ENCODE assay signal across 15 cellular contexts in genomic region chr9:93202919-93203712, GRCh38. TPM values are rescaled to one million over a fixed set of nuclear protein-coding genes. Genes with fewer than 3 reads are reported as not detected.
DNase-seq lines count a peak whose midpoint lies in the region; ATAC-seq and TF ChIP-seq lines count a peak whose summit lies in the region.
"Had no signal": no experiment of that assay in that cellular context is flagged by ENCODE, and none has a peak within 500 bp of the region (broad histone marks: within the 10 kb centered on the region; RNA-seq: fewer than 3 reads in every experiment).

No MANE protein-coding gene starts in this region.

- no peaks in the 10 kb centered on the region for H3K9me3 ChIP-seq in breast epithelium
- H3K9me3 ChIP-seq: ascending aorta, HAP-1, SK-N-SH, uterus had no signal

- H3K9me3 Mint-ChIP-seq in stimulated activated effector memory CD8-positive, alpha-beta T cell treated with anti-CD3 and anti-CD28 coated beads, Interleukin-12 subunit alpha, Interleukin-12 subunit beta, amount 100 ng/mL, for 72 hours = no peaks in the 10 kb centered on the region
- H3K9me3 Mint-ChIP-seq: natural killer cell treated with Interleukin-12 subunit alpha and Interleukin-12 subunit beta and Interleukin-15 and Interleukin-18, amount 100 ng/mL, for 72 hours had no signal

- intact Hi-C loops in breast epithelium (cut with DNase I; ENCODE audit: low total_unique reads) = no loop called here

- ATAC-seq in stimulated activated effector memory CD8-positive, alpha-beta T cell treated with anti-CD3 and anti-CD28 coated beads, Interleukin-12 subunit alpha, Interleukin-12 subunit beta, amount 100 ng/mL, for 72 hours = no peak
- ATAC-seq in GM21723 (IDR thresholded peaks at IDR 0.05; ENCODE audit: unreplicated experiment) = no peak
- ATAC-seq: natural killer cell treated with Interleukin-12 subunit alpha and Interleukin-12 subunit beta and Interleukin-15 and Interleukin-18, amount 100 ng/mL, for 72 hours had no signal

- no peaks in the 10 kb centered on the region for H3K36me3 Mint-ChIP-seq in stimulated activated effector memory CD8-positive, alpha-beta T cell treated with anti-CD3 and anti-CD28 coated beads, Interleukin-12 subunit alpha, Interleukin-12 subunit beta, amount 100 ng/mL, for 72 hours
- H3K36me3 Mint-ChIP-seq: natural killer cell treated with Interleukin-12 subunit alpha and Interleukin-12 subunit beta and Interleukin-15 and Interleukin-18, amount 100 ng/mL, for 72 hours had no signal

- DNase-seq in NCI-H524 treated with DMSO at 0.1 percent for 48 hours (lab: John Stamatoyannopoulos, UW) (peak; percentile 77), breast epithelium (ENCODE audit: low spot score in 2 of 2) (no peak), left kidney (ENCODE audit: low read depth, low spot score) (peak; percentile 46), islet precursor cell (no peak)
- no peak for DNase-seq in stimulated activated effector memory CD8-positive, alpha-beta T cell treated with anti-CD3 and anti-CD28 coated beads, Interleukin-12 subunit alpha, Interleukin-12 subunit beta, amount 100 ng/mL, for 72 hours (ENCODE audit: low spot score in 2 of 2)
- DNase-seq in activated CD4-positive, CD25-positive, alpha-beta regulatory T cell (lab: John Stamatoyannopoulos, UW) = no peak
- DNase-seq: KBM-7; SK-N-SH; stimulated activated naive CD4-positive, alpha-beta T cell treated with Interleukin-2 at 50 U/mL for 16 hours; uterus had no signal

- H3K4me1 ChIP-seq in breast epithelium = peaks cover 0 to 20% of the 10 kb centered on the region in 2 donors

- no peak for TF ChIP-seq POLR2A in breast epithelium (IDR thresholded peaks at IDR 0.05)

- H3K4me3 Mint-ChIP-seq in stimulated activated effector memory CD8-positive, alpha-beta T cell treated with anti-CD3 and anti-CD28 coated beads, Interleukin-12 subunit alpha, Interleukin-12 subunit beta, amount 100 ng/mL, for 72 hours = no peak overlapping the region
- H3K4me3 Mint-ChIP-seq: natural killer cell treated with Interleukin-12 subunit alpha and Interleukin-12 subunit beta and Interleukin-15 and Interleukin-18, amount 100 ng/mL, for 72 hours had no signal

- peak overlapping the region; percentile 67 for H3K27ac Mint-ChIP-seq in stimulated activated effector memory CD8-positive, alpha-beta T cell treated with anti-CD3 and anti-CD28 coated beads, Interleukin-12 subunit alpha, Interleukin-12 subunit beta, amount 100 ng/mL, for 72 hours

- no peak overlapping the region for H3K4me3 ChIP-seq in breast epithelium
- H3K4me3 ChIP-seq: ascending aorta, HAP-1, lung, uterus had no signal

- TF ChIP-seq CTCF in breast epithelium (IDR thresholded peaks at IDR 0.05) = no peak

- H3K27me3 ChIP-seq in breast epithelium = no peaks in the 10 kb centered on the region
- H3K27me3 ChIP-seq: ascending aorta, uterus had no signal

- peak overlapping the region; percentile 82 to 92 for H3K27ac ChIP-seq in breast epithelium
- H3K27ac ChIP-seq: ascending aorta, uterus had no signal

- peaks cover 30% of the 10 kb centered on the region for H3K4me1 Mint-ChIP-seq in stimulated activated effector memory CD8-positive, alpha-beta T cell treated with anti-CD3 and anti-CD28 coated beads, Interleukin-12 subunit alpha, Interleukin-12 subunit beta, amount 100 ng/mL, for 72 hours

- H3K36me3 ChIP-seq in breast epithelium = no peaks in the 10 kb centered on the region
- H3K36me3 ChIP-seq: ascending aorta, HAP-1, uterus had no signal

RNA-seq across cellular contexts. Expression of gene WNK2, which starts 19.2 kb away (rescaled TPM):
- total RNA-seq in breast epithelium = 10 to 100 TPM in 1 of 3 donors, 1 to 10 TPM in 1, not detected in 1; 9.1 to 28.5 TPM
- total RNA-seq: ascending aorta; natural killer cell treated with Interleukin-12 subunit alpha and Interleukin-12 subunit beta and Interleukin-15 and Interleukin-18, amount 100 ng/mL, for 72 hours had no signal

Comparison
In these comparisons a context has a peak if more than half of its experiments do, and no peak if none do; other contexts are left out.
1. DNase-seq: peak in NCI-H524 treated with DMSO at 0.1 percent for 48 hours (single experiment) and left kidney (single experiment); none in breast epithelium (0 of 2), stimulated activated effector memory CD8-positive, alpha-beta T cell treated with anti-CD3 and anti-CD28 coated beads, Interleukin-12 subunit alpha, Interleukin-12 subunit beta, amount 100 ng/mL, for 72 hours (0 of 2), activated CD4-positive, CD25-positive, alpha-beta regulatory T cell (0 of 4) and islet precursor cell (single experiment).